In genomic region chr7:80137410-80137809, GRCh38 we compare ENCODE assay signal across 1 cellular context.
TF ChIP-seq lines count a peak whose summit lies in the region.

No MANE protein-coding gene starts in this region.

TF ChIP-seq in neural cell, 6 proteins besides CTCF, POLR2A, EP300 and RAD21 (continued from another document):
- TF ChIP-seq, protein P1, sequence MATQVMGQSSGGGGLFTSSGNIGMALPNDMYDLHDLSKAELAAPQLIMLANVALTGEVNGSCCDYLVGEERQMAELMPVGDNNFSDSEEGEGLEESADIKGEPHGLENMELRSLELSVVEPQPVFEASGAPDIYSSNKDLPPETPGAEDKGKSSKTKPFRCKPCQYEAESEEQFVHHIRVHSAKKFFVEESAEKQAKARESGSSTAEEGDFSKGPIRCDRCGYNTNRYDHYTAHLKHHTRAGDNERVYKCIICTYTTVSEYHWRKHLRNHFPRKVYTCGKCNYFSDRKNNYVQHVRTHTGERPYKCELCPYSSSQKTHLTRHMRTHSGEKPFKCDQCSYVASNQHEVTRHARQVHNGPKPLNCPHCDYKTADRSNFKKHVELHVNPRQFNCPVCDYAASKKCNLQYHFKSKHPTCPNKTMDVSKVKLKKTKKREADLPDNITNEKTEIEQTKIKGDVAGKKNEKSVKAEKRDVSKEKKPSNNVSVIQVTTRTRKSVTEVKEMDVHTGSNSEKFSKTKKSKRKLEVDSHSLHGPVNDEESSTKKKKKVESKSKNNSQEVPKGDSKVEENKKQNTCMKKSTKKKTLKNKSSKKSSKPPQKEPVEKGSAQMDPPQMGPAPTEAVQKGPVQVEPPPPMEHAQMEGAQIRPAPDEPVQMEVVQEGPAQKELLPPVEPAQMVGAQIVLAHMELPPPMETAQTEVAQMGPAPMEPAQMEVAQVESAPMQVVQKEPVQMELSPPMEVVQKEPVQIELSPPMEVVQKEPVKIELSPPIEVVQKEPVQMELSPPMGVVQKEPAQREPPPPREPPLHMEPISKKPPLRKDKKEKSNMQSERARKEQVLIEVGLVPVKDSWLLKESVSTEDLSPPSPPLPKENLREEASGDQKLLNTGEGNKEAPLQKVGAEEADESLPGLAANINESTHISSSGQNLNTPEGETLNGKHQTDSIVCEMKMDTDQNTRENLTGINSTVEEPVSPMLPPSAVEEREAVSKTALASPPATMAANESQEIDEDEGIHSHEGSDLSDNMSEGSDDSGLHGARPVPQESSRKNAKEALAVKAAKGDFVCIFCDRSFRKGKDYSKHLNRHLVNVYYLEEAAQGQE (IDR thresholded peaks at IDR 0.05; ENCODE audit: borderline replicate concordance): no peak
- no peak for TF ChIP-seq MXI1 (conservative IDR thresholded peaks at IDR 0.05; ENCODE audit: poor library complexity, severe bottlenecking)
- no peak for TF ChIP-seq EZH2 (IDR thresholded peaks at IDR 0.05; ENCODE audit: borderline replicate concordance, insufficient read depth, low read length, poor library complexity, severe bottlenecking)
- no peak for TF ChIP-seq SMC3 (conservative IDR thresholded peaks at IDR 0.05; ENCODE audit: poor library complexity)
